Comparison of ENCODE assay signal across 35 cellular contexts in the genomic region with DNA sequence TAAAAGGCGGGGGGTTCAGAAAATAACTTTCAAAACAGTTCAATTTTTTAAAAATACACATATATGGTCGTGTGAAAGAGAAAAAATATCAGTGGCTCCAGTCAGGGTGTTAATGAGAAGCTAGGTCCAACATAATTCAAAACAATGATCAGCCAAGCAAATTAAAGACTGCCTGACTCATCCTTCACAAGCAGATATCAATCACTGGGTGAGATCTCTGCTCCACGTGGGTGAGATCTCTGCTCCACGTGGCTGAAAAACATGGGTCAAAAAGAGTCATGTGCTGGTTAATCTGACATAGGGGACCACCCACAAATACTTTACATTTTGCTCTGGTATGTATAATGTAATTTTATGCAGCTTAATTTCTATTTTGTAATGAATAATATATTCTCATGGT.
"Had no signal": no experiment of that assay in that cellular context is flagged by ENCODE, and none has a peak within 500 bp of the region (broad histone marks: within the 10 kb centered on the region; RNA-seq: fewer than 3 reads in every experiment).

No MANE protein-coding gene starts in this region.

- H3K9me3 Mint-ChIP-seq: activated CD4-positive, alpha-beta T cell treated with anti-CD3 and anti-CD28 coated beads, Interleukin-2, amount 10 ng/mL, durations not matched to agents 7 days and 5 days; activated CD8-positive, alpha-beta T cell treated with anti-CD3 and anti-CD28 coated beads for 36 hours; activated naive CD4-positive, alpha-beta T cell treated with anti-CD3 and anti-CD28 coated beads for 36 hours; activated naive CD4-positive, alpha-beta T cell treated with anti-CD3 and anti-CD28 coated beads, Interleukin-2, amount 50 U/mL, for 24 hours; activated naive CD8-positive, alpha-beta T cell treated with anti-CD3 and anti-CD28 coated beads for 36 hours; activated naive CD8-positive, alpha-beta T cell treated with anti-CD3 and anti-CD28 coated beads, Interleukin-2, amount 50 U/mL, for 24 hours; activated T-helper 1 cell treated with anti-CD3 and anti-CD28 coated beads, Interleukin-12 subunit alpha, Interleukin-12 subunit beta, Interleukin-2, Interleukin-4 antibody, amounts not matched to agents 30 ng/mL and 10 ng/mL and 1 ng/mL, durations not matched to agents 14 hours and 24 hours and 36 hours; activated T-helper 2 cell treated with anti-CD3 and anti-CD28 coated beads, Interferon-gamma antibody, Interleukin-2, Interleukin-4, amounts not matched to agents 10 μg/mL and 5 μg/mL and 100 μg/mL, durations not matched to agents 14 hours and 24 hours and 36 hours had no signal

- H3K36me3 Mint-ChIP-seq: activated CD8-positive, alpha-beta memory T cell treated with anti-CD3 and anti-CD28 coated beads, Interleukin-2, amount 10 ng/mL, durations not matched to agents 7 days and 5 days; activated naive CD4-positive, alpha-beta T cell treated with anti-CD3 and anti-CD28 coated beads, Interleukin-2, amount 50 U/mL, for 24 hours; activated naive CD8-positive, alpha-beta T cell treated with anti-CD3 and anti-CD28 coated beads for 36 hours had no signal

- H3K27me3 ChIP-seq: adrenal gland, body of pancreas, cardiac muscle cell, colonic mucosa, gastrocnemius medialis had no signal

- H3K27ac Mint-ChIP-seq: activated CD4-positive, alpha-beta T cell treated with anti-CD3 and anti-CD28 coated beads for 36 hours; activated CD4-positive, alpha-beta T cell treated with anti-CD3 and anti-CD28 coated beads, Interleukin-2, amount 10 ng/mL, durations not matched to agents 7 days and 5 days; activated CD8-positive, alpha-beta memory T cell treated with anti-CD3 and anti-CD28 coated beads, Interleukin-2, amount 10 ng/mL, durations not matched to agents 7 days and 5 days; activated CD8-positive, alpha-beta T cell treated with anti-CD3 and anti-CD28 coated beads for 36 hours; activated naive CD4-positive, alpha-beta T cell treated with anti-CD3 and anti-CD28 coated beads for 36 hours; activated naive CD4-positive, alpha-beta T cell treated with anti-CD3 and anti-CD28 coated beads, Interleukin-2, amount 50 U/mL, for 24 hours; activated naive CD8-positive, alpha-beta T cell treated with anti-CD3 and anti-CD28 coated beads for 36 hours; activated naive CD8-positive, alpha-beta T cell treated with anti-CD3 and anti-CD28 coated beads, Interleukin-2, amount 50 U/mL, for 24 hours; activated T-helper 1 cell treated with anti-CD3 and anti-CD28 coated beads, Interleukin-12 subunit alpha, Interleukin-12 subunit beta, Interleukin-2, Interleukin-4 antibody, amounts not matched to agents 30 ng/mL and 10 ng/mL and 1 ng/mL, durations not matched to agents 14 hours and 24 hours and 36 hours; activated T-helper 2 cell treated with anti-CD3 and anti-CD28 coated beads, Interferon-gamma antibody, Interleukin-2, Interleukin-4, amounts not matched to agents 10 μg/mL and 5 μg/mL and 100 μg/mL, durations not matched to agents 14 hours and 24 hours and 36 hours had no signal

- H3K36me3 ChIP-seq: adrenal gland, cardiac muscle cell, colonic mucosa, gastrocnemius medialis, heart left ventricle had no signal

- H3K4me3 Mint-ChIP-seq: activated CD4-positive, alpha-beta T cell treated with anti-CD3 and anti-CD28 coated beads for 36 hours; activated CD4-positive, alpha-beta T cell treated with anti-CD3 and anti-CD28 coated beads, Interleukin-2, amount 10 ng/mL, durations not matched to agents 7 days and 5 days; activated CD8-positive, alpha-beta memory T cell treated with anti-CD3 and anti-CD28 coated beads, Interleukin-2, amount 10 ng/mL, durations not matched to agents 7 days and 5 days; activated CD8-positive, alpha-beta T cell treated with anti-CD3 and anti-CD28 coated beads for 36 hours; activated naive CD4-positive, alpha-beta T cell treated with anti-CD3 and anti-CD28 coated beads for 36 hours; activated naive CD4-positive, alpha-beta T cell treated with anti-CD3 and anti-CD28 coated beads, Interleukin-2, amount 50 U/mL, for 24 hours; activated naive CD8-positive, alpha-beta T cell treated with anti-CD3 and anti-CD28 coated beads for 36 hours; activated naive CD8-positive, alpha-beta T cell treated with anti-CD3 and anti-CD28 coated beads, Interleukin-2, amount 50 U/mL, for 24 hours; activated T-helper 1 cell treated with anti-CD3 and anti-CD28 coated beads, Interleukin-12 subunit alpha, Interleukin-12 subunit beta, Interleukin-2, Interleukin-4 antibody, amounts not matched to agents 30 ng/mL and 10 ng/mL and 1 ng/mL, durations not matched to agents 14 hours and 24 hours and 36 hours had no signal

- FAIRE-seq: endometrium, endothelial cell of umbilical vein had no signal

- DNase-seq: activated CD4-positive, alpha-beta T cell treated with anti-CD3 and anti-CD28 coated beads for 36 hours; activated CD4-positive, alpha-beta T cell treated with anti-CD3 and anti-CD28 coated beads, Interleukin-2, amount 10 ng/mL, durations not matched to agents 7 days and 5 days; activated CD4-positive, alpha-beta T cell treated with anti-CD3 and anti-CD28 coated beads, Interleukin-2, amount 50 U/mL, for 48 hours; activated CD4-positive, CD25-positive, alpha-beta regulatory T cell; activated CD4-positive, CD25-positive, alpha-beta regulatory T cell treated with anti-CD3 and anti-CD28 coated beads, Interleukin-2, amount 50 U/mL, for 72 hours; activated CD8-positive, alpha-beta memory T cell treated with anti-CD3 and anti-CD28 coated beads, Interleukin-2, amount 10 ng/mL, durations not matched to agents 7 days and 5 days; activated CD8-positive, alpha-beta memory T cell treated with anti-CD3 and anti-CD28 coated beads, Interleukin-2, amount 50 U/mL, for 4 hours; activated CD8-positive, alpha-beta T cell treated with anti-CD3 and anti-CD28 coated beads for 36 hours; activated effector memory CD4-positive, alpha-beta T cell treated with anti-CD3 and anti-CD28 coated beads, Interleukin-2, amount 50 U/mL, for 16 hours; activated naive CD4-positive, alpha-beta T cell treated with anti-CD3 and anti-CD28 coated beads for 36 hours; activated naive CD8-positive, alpha-beta T cell treated with anti-CD3 and anti-CD28 coated beads for 36 hours; activated naive CD8-positive, alpha-beta T cell treated with anti-CD3 and anti-CD28 coated beads, Interleukin-2, amount 50 U/mL, for 24 hours; activated T-cell treated with anti-CD3 and anti-CD28 coated beads, Interleukin-2, amount 50 U/mL, for 1 hour; activated T-cell treated with anti-CD3 and anti-CD28 coated beads, Interleukin-2, amount 50 U/mL, for 48 hours; adrenal gland; amygdala; aorta; body of pancreas; central memory CD4-positive, alpha-beta T cell; cerebellar nuclear complex; colonic mucosa; effector CD8-positive, alpha-beta T cell; foreskin fibroblast; gastrocnemius medialis; glutamatergic neuron; heart left ventricle; T-helper 2 cell had no signal

- H3K4me1 ChIP-seq: adrenal gland, body of pancreas, colonic mucosa, gastrocnemius medialis, heart left ventricle had no signal

- H3K27ac ChIP-seq: adrenal gland, body of pancreas, cardiac muscle cell, colonic mucosa, epithelial cell of prostate, gastrocnemius medialis, heart left ventricle had no signal

- H3K4me3 ChIP-seq: adrenal gland, body of pancreas, cardiac muscle cell, colonic mucosa, gastrocnemius medialis, heart left ventricle had no signal

- H3K9me3 ChIP-seq: adrenal gland, body of pancreas, colonic mucosa, gastrocnemius medialis, heart left ventricle had no signal

- H3K4me1 Mint-ChIP-seq: activated CD4-positive, alpha-beta T cell treated with anti-CD3 and anti-CD28 coated beads for 36 hours; activated CD4-positive, alpha-beta T cell treated with anti-CD3 and anti-CD28 coated beads, Interleukin-2, amount 10 ng/mL, durations not matched to agents 7 days and 5 days; activated CD8-positive, alpha-beta memory T cell treated with anti-CD3 and anti-CD28 coated beads, Interleukin-2, amount 10 ng/mL, durations not matched to agents 7 days and 5 days; activated naive CD4-positive, alpha-beta T cell treated with anti-CD3 and anti-CD28 coated beads, Interleukin-2, amount 50 U/mL, for 24 hours; activated naive CD8-positive, alpha-beta T cell treated with anti-CD3 and anti-CD28 coated beads for 36 hours; activated naive CD8-positive, alpha-beta T cell treated with anti-CD3 and anti-CD28 coated beads, Interleukin-2, amount 50 U/mL, for 24 hours had no signal

- ATAC-seq: activated CD4-positive, alpha-beta T cell treated with anti-CD3 and anti-CD28 coated beads for 36 hours; activated CD8-positive, alpha-beta memory T cell treated with anti-CD3 and anti-CD28 coated beads, Interleukin-2, amount 10 ng/mL, durations not matched to agents 7 days and 5 days; activated CD8-positive, alpha-beta T cell treated with anti-CD3 and anti-CD28 coated beads for 36 hours; activated naive CD8-positive, alpha-beta T cell treated with anti-CD3 and anti-CD28 coated beads, Interleukin-2, amount 50 U/mL, for 24 hours; body of pancreas; esophagus mucosa; gastrocnemius medialis; heart left ventricle had no signal
